Comparison of ENCODE assay signal across 8 cellular contexts in genomic region chr10:132064771-132065437, GRCh38. TPM values are rescaled to one million over a fixed set of nuclear protein-coding genes. Genes with fewer than 3 reads are reported as not detected.
DNase-seq lines count a peak whose midpoint lies in the region; TF ChIP-seq lines count a peak whose summit lies in the region.
"Had no signal": no experiment of that assay in that cellular context is flagged by ENCODE, and none has a peak within 500 bp of the region (broad histone marks: within the 10 kb centered on the region; RNA-seq: fewer than 3 reads in every experiment).

No MANE protein-coding gene starts in this region.

- DNase-seq in NT2/D1 (ENCODE audit: low read depth, low spot score) (no peak), coronary artery (ENCODE audit: low spot score) (peak; percentile 62), mesenteric fat pad (ENCODE audit: low spot score) (peak; percentile 83), transverse colon (no peak), mucosa of gallbladder (ENCODE audit: low spot score) (no peak), Caco-2 (no peak)
- no peak for DNase-seq in T-helper 2 cell treated with Interferon-gamma antibody and Interleukin-4, amounts not matched to agents 5 μg/mL and 100 μg/mL, for 36 hours (ENCODE audit: low spot score)

- H3K4me1 ChIP-seq in NT2/D1 (ENCODE audit: insufficient read depth, insufficient read length): peaks cover 6% of the 10 kb centered on the region
- H3K4me1 ChIP-seq in transverse colon: peaks cover 0 to 12% (median 4%) of the 10 kb centered on the region in 4 donors
- H3K4me1 ChIP-seq in Caco-2: no peaks in the 10 kb centered on the region; the same call in 1 of the 2 replicates

- peaks cover 7% of the 10 kb centered on the region; the same call in 1 of the 2 replicates for H3K9me3 ChIP-seq in NT2/D1 (ENCODE audit: insufficient read depth, low read length)
- no peaks in the 10 kb centered on the region for H3K9me3 ChIP-seq in transverse colon
- no peaks in the 10 kb centered on the region for H3K9me3 ChIP-seq in Caco-2

- H3K36me3 Mint-ChIP-seq in Caco-2 (ENCODE audit: insufficient read depth, unreplicated experiment): no peaks in the 10 kb centered on the region
- H3K36me3 Mint-ChIP-seq in T-helper 2 cell treated with Interferon-gamma antibody and Interleukin-4, amounts not matched to agents 5 μg/mL and 100 μg/mL, for 36 hours (ENCODE audit: low read depth): no peaks in the 10 kb centered on the region

- intact Hi-C loops in transverse colon (cut with DNase I; ENCODE audit: low total_unique reads) (no loop called here), Caco-2 (cut with micrococcal nuclease; ENCODE audit: unreplicated experiment) (no loop called here)

- 81% methylated on average over 24 of the region's 24 CpGs; no CpG with 5 or more reads in 1 of the 2 donors for WGBS in transverse colon (ENCODE audit: low coverage in 1 of 2), 2 donors

- H3K27ac ChIP-seq in coronary artery (no peak overlapping the region), transverse colon (peak overlapping the region in 3 of 4 donors; percentile 62 to 84 (median 83))

- TF ChIP-seq EP300 in transverse colon (IDR thresholded peaks at IDR 0.05; ENCODE audit: low read depth): no peak

- POLR2A ChIA-PET in Caco-2 (lab: Charles Lee): no interaction called here

- H3K9me3 Mint-ChIP-seq in Caco-2 (ENCODE audit: unreplicated experiment): no peaks in the 10 kb centered on the region
- no peaks in the 10 kb centered on the region for H3K9me3 Mint-ChIP-seq in T-helper 2 cell treated with Interferon-gamma antibody and Interleukin-4, amounts not matched to agents 5 μg/mL and 100 μg/mL, for 36 hours

- CTCF ChIA-PET in Caco-2 (lab: Charles Lee): interaction anchor here (2.1 kb wide), 1 partner anchor 77 kb away, joined by 11 read pairs; no protein-coding TSS in a partner anchor

- H3K4me1 Mint-ChIP-seq in Caco-2 (ENCODE audit: low read depth, unreplicated experiment): no peaks in the 10 kb centered on the region
- peaks cover 3% of the 10 kb centered on the region for H3K4me1 Mint-ChIP-seq in T-helper 2 cell treated with Interferon-gamma antibody and Interleukin-4, amounts not matched to agents 5 μg/mL and 100 μg/mL, for 36 hours (ENCODE audit: low read depth)

- H3K4me3 Mint-ChIP-seq in Caco-2 (ENCODE audit: unreplicated experiment): no peak overlapping the region
- H3K4me3 Mint-ChIP-seq in T-helper 2 cell treated with Interferon-gamma antibody and Interleukin-4, amounts not matched to agents 5 μg/mL and 100 μg/mL, for 36 hours: no peak overlapping the region

- H3K27me3 Mint-ChIP-seq in Caco-2 (ENCODE audit: insufficient read depth, unreplicated experiment): peaks cover 14% of the 10 kb centered on the region
- peaks cover 6% of the 10 kb centered on the region for H3K27me3 Mint-ChIP-seq in T-helper 2 cell treated with Interferon-gamma antibody and Interleukin-4, amounts not matched to agents 5 μg/mL and 100 μg/mL, for 36 hours (ENCODE audit: low read depth)

- no peak overlapping the region for H3K27ac Mint-ChIP-seq in Caco-2 (ENCODE audit: unreplicated experiment)
- no peak overlapping the region for H3K27ac Mint-ChIP-seq in T-helper 2 cell treated with Interferon-gamma antibody and Interleukin-4, amounts not matched to agents 5 μg/mL and 100 μg/mL, for 36 hours

- H3K36me3 ChIP-seq in NT2/D1 (ENCODE audit: insufficient read depth, insufficient read length, low read length) (no peaks in the 10 kb centered on the region), transverse colon (no peaks in the 10 kb centered on the region), Caco-2 (ENCODE audit: control insufficient read depth, insufficient read depth, low read length) (no peaks in the 10 kb centered on the region)

- H3K4me3 ChIP-seq in NT2/D1 (ENCODE audit: insufficient read length, low read depth): no peak overlapping the region
- H3K4me3 ChIP-seq in coronary artery: peak overlapping the region; percentile 66
- peak overlapping the region in 1 of 4 donors; percentile 43 for H3K4me3 ChIP-seq in transverse colon
- no peak overlapping the region for H3K4me3 ChIP-seq in Caco-2 (ENCODE audit: low read depth, low read length)

- H3K27me3 ChIP-seq in NT2/D1 (ENCODE audit: insufficient read depth, insufficient read length): no peaks in the 10 kb centered on the region
- H3K27me3 ChIP-seq in transverse colon: peaks cover 8% of the 10 kb centered on the region
- no peaks in the 10 kb centered on the region for H3K27me3 ChIP-seq in Caco-2 (replicated peaks; ENCODE audit: control insufficient read depth, insufficient read depth, low read length)

- no peak for TF ChIP-seq POLR2A in transverse colon (IDR thresholded peaks at IDR 0.05)

- in situ Hi-C loops in transverse colon (cut with MboI; ENCODE audit: low pct_ligation_motif_present in 1 of 4, low pct_unique_long_range_greater_than_20kb in 1 of 4, low sequenced_read_pairs in 3 of 4): no loop called here

- peak overlapping the region; percentile 21 for H3K9ac ChIP-seq in NT2/D1 (ENCODE audit: insufficient read length, low read depth)

- no TSS peak for BruUV-seq in Caco-2 (replicated peaks; lab: Mats Ljungman, UMichigan)

- TF ChIP-seq CTCF in coronary artery (IDR thresholded peaks at IDR 0.05): no peak
- TF ChIP-seq CTCF in transverse colon (IDR thresholded peaks at IDR 0.05): no peak
- TF ChIP-seq CTCF in Caco-2 (IDR thresholded peaks at IDR 0.05; ENCODE audit: insufficient read depth in 1 of 2, low read depth in 1 of 2, low read length in 1 of 2, severe bottlenecking in 1 of 2, unreplicated experiment in 1 of 2): no peak

RNA-seq across cellular contexts. Expression of gene JAKMIP3, which starts 0.8 kb away (rescaled TPM):
- 0.48 TPM for total RNA-seq in mesenteric fat pad
- 1 to 10 TPM in 1 of 4 donors, under 1 TPM in 3; 0.14 to 1.1 (median 0.28) TPM for total RNA-seq in transverse colon
- total RNA-seq in mucosa of gallbladder: 1.1 TPM
- total RNA-seq in Caco-2 (2022): 0.50 and 0.53 TPM in 2 replicates
- total RNA-seq: LHCN-M2 had no signal

Comparison
In these comparisons a context has a peak if more than half of its experiments do, and no peak if none do; other contexts are left out.
1. DNase-seq: peak in coronary artery (single experiment) and mesenteric fat pad (single experiment); none in NT2/D1 (single experiment), transverse colon (single experiment), mucosa of gallbladder (single experiment), Caco-2 (0 of 2) and T-helper 2 cell treated with Interferon-gamma antibody and Interleukin-4, amounts not matched to agents 5 μg/mL and 100 μg/mL, for 36 hours (single experiment).
2. H3K27ac ChIP-seq: peak in transverse colon (3 of 4); none in coronary artery (0 of 2).